In genomic region chr7:142628945-142629344, GRCh38 we compare ENCODE assay signal across 33 cellular contexts.
"Had no signal": no experiment of that assay in that cellular context is flagged by ENCODE, and none has a peak within 500 bp of the region (broad histone marks: within the 10 kb centered on the region; RNA-seq: fewer than 3 reads in every experiment).

No MANE protein-coding gene starts in this region.

- H3K36me3 ChIP-seq: brain microvascular endothelial cell, esophagus muscularis mucosa, gastrocnemius medialis, heart left ventricle had no signal

- H3K4me3 ChIP-seq: esophagus muscularis mucosa, heart left ventricle had no signal

- ATAC-seq: activated T-cell treated with anti-CD3 and anti-CD28 coated beads, Interleukin-2, amount 50 U/mL, for 72 hours; effector memory CD8-positive, alpha-beta T cell; foreskin keratinocyte; WTC11 had no signal

- FAIRE-seq: astrocyte, bronchial epithelial cell, colon, TTC549 had no signal

- H3K27me3 ChIP-seq: brain microvascular endothelial cell, foreskin keratinocyte, gastrocnemius medialis had no signal

- H3K9me3 ChIP-seq: esophagus muscularis mucosa, gastrocnemius medialis had no signal

- H3K27ac ChIP-seq: brain microvascular endothelial cell, esophagus muscularis mucosa, foreskin keratinocyte, heart left ventricle, VCaP had no signal

- H3K4me1 ChIP-seq: foreskin keratinocyte, heart left ventricle had no signal

- DNase-seq: activated CD4-positive, alpha-beta memory T cell treated with anti-CD3 and anti-CD28 coated beads, Interleukin-2, amount 10 ng/mL, durations not matched to agents 7 days and 5 days; activated CD4-positive, alpha-beta T cell treated with anti-CD3 and anti-CD28 coated beads for 1 hour; activated CD4-positive, alpha-beta T cell treated with anti-CD3 and anti-CD28 coated beads for 4 hours; activated CD4-positive, alpha-beta T cell treated with anti-CD3 and anti-CD28 coated beads, Interleukin-2, amount 10 ng/mL, durations not matched to agents 7 days and 5 days; activated CD4-positive, alpha-beta T cell treated with anti-CD3 and anti-CD28 coated beads, Interleukin-2, amount 50 U/mL, for 4 hours; activated CD8-positive, alpha-beta memory T cell treated with anti-CD3 and anti-CD28 coated beads, Interleukin-2, amount 50 U/mL, for 48 hours; activated effector memory CD4-positive, alpha-beta T cell treated with Interleukin-2 at 50 U/mL for 16 hours; activated gamma-delta T cell treated with Interleukin-2 at 50 U/mL for 16 hours; activated naive CD4-positive, alpha-beta T cell treated with anti-CD3 and anti-CD28 coated beads, Interleukin-2, amount 50 U/mL, for 16 hours; activated naive CD4-positive, alpha-beta T cell treated with Interleukin-2 at 50 U/mL for 16 hours; activated T-cell treated with anti-CD3 and anti-CD28 coated beads for 4 hours; activated T-cell treated with anti-CD3 and anti-CD28 coated beads, Interleukin-2, amount 50 U/mL, for 24 hours; activated T-cell treated with anti-CD3 and anti-CD28 coated beads, Interleukin-2, amount 50 U/mL, for 72 hours; amniotic stem cell; anterior cingulate cortex; brain microvascular endothelial cell; cortex of kidney; dermis blood vessel endothelial cell; effector CD4-positive, alpha-beta T cell; effector memory CD8-positive, alpha-beta T cell; erythroblast; foreskin keratinocyte; gastrocnemius medialis; glutamatergic neuron; heart left ventricle; T-helper 2 cell had no signal
